Comparison of ENCODE assay signal across 10 cellular contexts in the genomic region with DNA sequence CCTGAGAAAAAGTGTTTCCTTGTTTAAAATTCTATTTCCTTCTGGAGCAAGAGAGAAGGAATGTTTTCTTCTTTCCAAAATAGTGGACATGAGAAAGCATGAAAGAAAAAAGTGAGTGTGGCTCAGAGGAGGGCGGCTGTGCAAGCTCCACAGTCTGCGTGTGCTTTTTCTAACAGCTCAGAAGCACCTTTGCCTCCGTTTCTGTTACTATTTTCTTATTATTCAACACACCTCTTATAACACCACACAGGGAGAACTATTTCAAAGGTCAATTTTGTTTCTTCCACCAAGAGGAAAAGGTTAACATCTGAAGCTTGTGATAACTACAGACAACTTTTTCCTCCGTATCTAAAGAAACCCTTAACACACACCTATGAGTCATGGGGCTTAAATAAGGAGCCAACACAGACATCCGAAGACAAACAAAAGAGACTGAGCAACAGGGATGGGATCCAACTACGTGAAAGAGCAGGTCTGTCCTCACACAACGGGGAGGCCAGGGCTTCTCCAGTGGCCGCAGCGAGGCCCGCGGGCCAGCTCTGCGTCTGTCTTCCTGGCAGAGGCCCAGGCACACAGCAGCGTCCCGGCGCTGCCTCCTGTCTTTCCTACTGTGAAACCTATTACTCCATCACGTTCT. TPM values are rescaled to one million over a fixed set of nuclear protein-coding genes. Genes with fewer than 3 reads are reported as not detected.
A peak's percentile ranks its signal among the peaks of the same experiment; 100 is the strongest.
DNase-seq lines count a peak whose midpoint lies in the region; ATAC-seq and TF ChIP-seq lines count a peak whose summit lies in the region.
"Had no signal": no experiment of that assay in that cellular context is flagged by ENCODE, and none has a peak within 500 bp of the region (broad histone marks: within the 10 kb centered on the region; RNA-seq: fewer than 3 reads in every experiment).

No MANE protein-coding gene starts in this region.

- peak overlapping the region; percentile 95 for H3K27ac Mint-ChIP-seq in HFFc6
- H3K27ac Mint-ChIP-seq in CD8-positive, alpha-beta memory T cell: peak overlapping the region in 1 of 8 donors; percentile 41

- peaks cover 29% of the 10 kb centered on the region for H3K4me1 Mint-ChIP-seq in HFFc6 (ENCODE audit: low read depth)
- peaks cover 0 to 4% (median 0%) of the 10 kb centered on the region in 3 donors for H3K4me1 Mint-ChIP-seq in CD8-positive, alpha-beta memory T cell

- H3K36me3 ChIP-seq in left lung: peaks cover 0 to 87% of the 10 kb centered on the region in 2 donors
- H3K36me3 ChIP-seq in CD8-positive, alpha-beta memory T cell (ENCODE audit: insufficient read depth, low read length): peaks cover 49% of the 10 kb centered on the region

- H3K9me3 Mint-ChIP-seq in HFFc6: no peaks in the 10 kb centered on the region
- H3K9me3 Mint-ChIP-seq in CD8-positive, alpha-beta memory T cell: no peaks in the 10 kb centered on the region

- DNase-seq in A172 (ENCODE audit: low spot score): peak; percentile 87
- DNase-seq in HFFc6: peak; percentile 72
- DNase-seq in astrocyte of the spinal cord (ENCODE audit: low read depth, low spot score): peak; percentile 98
- no peak for DNase-seq in left lung
- DNase-seq in NCI-H345 treated with DMSO at 0.1 percent for 48 hours (lab: John Stamatoyannopoulos, UW; ENCODE audit: unreplicated experiment): no peak
- DNase-seq in stimulated activated CD4-positive, alpha-beta T cell treated with anti-CD3 and anti-CD28 coated beads, Interleukin-1b, Interleukin-23, amount 100 ng/mL, for 48 hours: no peak
- no peak for DNase-seq in CD8-positive, alpha-beta memory T cell
- DNase-seq in DMS53 treated with DMSO at 0.1 percent for 48 hours (lab: John Stamatoyannopoulos, UW; ENCODE audit: unreplicated experiment): no peak
- DNase-seq: DMS 273 treated with DMSO at 0.1 percent for 48 hours, NCI-H82 had no signal

- ATAC-seq in left lung: peak; percentile 19

- H3K9me3 ChIP-seq in left lung: no peaks in the 10 kb centered on the region
- H3K9me3 ChIP-seq in CD8-positive, alpha-beta memory T cell (ENCODE audit: low read length): no peaks in the 10 kb centered on the region

- in situ Hi-C loops in astrocyte of the spinal cord (cut with HindIII; ENCODE audit: low sequenced_read_pairs): no loop called here

- H3K27me3 ChIP-seq in left lung: no peaks in the 10 kb centered on the region
- H3K27me3 ChIP-seq in CD8-positive, alpha-beta memory T cell (ENCODE audit: insufficient read depth, low read length, poor library complexity, severe bottlenecking): no peaks in the 10 kb centered on the region

- intact Hi-C loops in left lung (cut with DNase I): no loop called here

- POLR2A ChIA-PET in CD8-positive, alpha-beta memory T cell (lab: Charles Lee): no interaction called here

- peaks cover 0 to 19% of the 10 kb centered on the region in 2 donors for H3K4me1 ChIP-seq in left lung
- H3K4me1 ChIP-seq in CD8-positive, alpha-beta memory T cell (ENCODE audit: insufficient read depth, low read length): no peaks in the 10 kb centered on the region

- peak overlapping the region in 1 of 2 donors; percentile 57 for H3K27ac ChIP-seq in left lung
- H3K27ac ChIP-seq in CD8-positive, alpha-beta memory T cell (ENCODE audit: low read depth, low read length): no peak overlapping the region

- peaks cover 4% of the 10 kb centered on the region for H3K27me3 Mint-ChIP-seq in HFFc6 (ENCODE audit: insufficient read depth)
- no peaks in the 10 kb centered on the region for H3K27me3 Mint-ChIP-seq in CD8-positive, alpha-beta memory T cell

- H3K36me3 Mint-ChIP-seq in HFFc6 (ENCODE audit: low read depth): peaks cover 41% of the 10 kb centered on the region
- H3K36me3 Mint-ChIP-seq in CD8-positive, alpha-beta memory T cell: peaks cover 6 to 90% (median 22%) of the 10 kb centered on the region in 3 donors

- H3K4me3 ChIP-seq in astrocyte of the spinal cord (ENCODE audit: low read depth, low read length): no peak overlapping the region
- H3K4me3 ChIP-seq in left lung: no peak overlapping the region
- no peak overlapping the region for H3K4me3 ChIP-seq in CD8-positive, alpha-beta memory T cell (ENCODE audit: low read length)

- H3K4me3 Mint-ChIP-seq in HFFc6: peak overlapping the region; percentile 66
- no peak overlapping the region for H3K4me3 Mint-ChIP-seq in CD8-positive, alpha-beta memory T cell

- TF ChIP-seq CTCF in HFFc6 (IDR thresholded peaks at IDR 0.05): peak; percentile 13; the same call in 1 of the 2 replicates
- peak; percentile 29 for TF ChIP-seq CTCF in astrocyte of the spinal cord (IDR thresholded peaks at IDR 0.05; ENCODE audit: low read depth, low read length)
- no peak for TF ChIP-seq CTCF in left lung (IDR thresholded peaks at IDR 0.05)

- CTCF ChIA-PET in CD8-positive, alpha-beta memory T cell (lab: Charles Lee): no interaction called here

RNA-seq across cellular contexts. Expression of a gene that starts 36.2 kb away (rescaled TPM):
- total RNA-seq in A172 (2014; rRNA removed; shearing (Covaris generic)): 34.2 and 41.4 TPM in 2 replicates
- total RNA-seq in HFFc6 (2021; fragmentation: NEBNext Ultra II Directional; extraction: Animal tissue kit (Norgen Biotek cat#: 25700)): 10 to 100 TPM; 27.1 to 60.3 (median 54.8) TPM
- total RNA-seq in left lung: 10 to 100 TPM; 13.5 to 15.2 TPM
- 10 to 100 TPM; 71.4 to 75.5 TPM for total RNA-seq in CD8-positive, alpha-beta memory T cell
- polyA plus RNA-seq in CD8-positive, alpha-beta memory T cell: 4.3 TPM

Comparison
In these comparisons a context has a peak if more than half of its experiments do, and no peak if none do; other contexts are left out.
1. DNase-seq: peak in A172 (single experiment), HFFc6 (single experiment) and astrocyte of the spinal cord (single experiment); none in left lung (0 of 2), NCI-H345 treated with DMSO at 0.1 percent for 48 hours (single experiment), stimulated activated CD4-positive, alpha-beta T cell treated with anti-CD3 and anti-CD28 coated beads, Interleukin-1b, Interleukin-23, amount 100 ng/mL, for 48 hours (single experiment), CD8-positive, alpha-beta memory T cell (0 of 5) and DMS53 treated with DMSO at 0.1 percent for 48 hours (single experiment).
2. CTCF ChIP-seq: peak in HFFc6 (single experiment) and astrocyte of the spinal cord (single experiment); none in left lung (0 of 2).